In the genomic region with DNA sequence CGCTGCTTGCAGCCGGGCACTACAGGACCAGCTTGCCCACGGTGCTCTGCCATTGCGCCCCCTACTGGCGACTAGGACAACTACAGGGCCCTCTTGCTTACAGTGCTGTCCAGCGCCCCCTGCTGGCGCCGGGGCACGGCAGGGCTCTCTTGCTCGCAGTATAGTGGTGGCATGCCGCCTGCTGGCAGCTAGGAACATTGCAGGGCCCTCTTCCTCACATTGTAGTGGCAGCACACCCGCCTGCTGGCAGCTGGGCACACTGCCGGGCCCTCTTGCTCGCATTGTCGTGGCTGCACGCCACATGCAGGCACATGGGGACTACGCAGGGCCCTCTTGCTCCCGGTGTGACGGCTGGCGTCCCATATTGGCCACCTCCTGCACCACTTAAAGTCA, we compare ENCODE assay signal across 1 cellular context.
TF ChIP-seq lines count a peak whose summit lies in the region.

No MANE protein-coding gene starts in this region.

TF ChIP-seq in GM12878, 131 proteins besides CTCF, POLR2A, EP300 and RAD21 (continued from another document):
- TF ChIP-seq, protein P1, sequence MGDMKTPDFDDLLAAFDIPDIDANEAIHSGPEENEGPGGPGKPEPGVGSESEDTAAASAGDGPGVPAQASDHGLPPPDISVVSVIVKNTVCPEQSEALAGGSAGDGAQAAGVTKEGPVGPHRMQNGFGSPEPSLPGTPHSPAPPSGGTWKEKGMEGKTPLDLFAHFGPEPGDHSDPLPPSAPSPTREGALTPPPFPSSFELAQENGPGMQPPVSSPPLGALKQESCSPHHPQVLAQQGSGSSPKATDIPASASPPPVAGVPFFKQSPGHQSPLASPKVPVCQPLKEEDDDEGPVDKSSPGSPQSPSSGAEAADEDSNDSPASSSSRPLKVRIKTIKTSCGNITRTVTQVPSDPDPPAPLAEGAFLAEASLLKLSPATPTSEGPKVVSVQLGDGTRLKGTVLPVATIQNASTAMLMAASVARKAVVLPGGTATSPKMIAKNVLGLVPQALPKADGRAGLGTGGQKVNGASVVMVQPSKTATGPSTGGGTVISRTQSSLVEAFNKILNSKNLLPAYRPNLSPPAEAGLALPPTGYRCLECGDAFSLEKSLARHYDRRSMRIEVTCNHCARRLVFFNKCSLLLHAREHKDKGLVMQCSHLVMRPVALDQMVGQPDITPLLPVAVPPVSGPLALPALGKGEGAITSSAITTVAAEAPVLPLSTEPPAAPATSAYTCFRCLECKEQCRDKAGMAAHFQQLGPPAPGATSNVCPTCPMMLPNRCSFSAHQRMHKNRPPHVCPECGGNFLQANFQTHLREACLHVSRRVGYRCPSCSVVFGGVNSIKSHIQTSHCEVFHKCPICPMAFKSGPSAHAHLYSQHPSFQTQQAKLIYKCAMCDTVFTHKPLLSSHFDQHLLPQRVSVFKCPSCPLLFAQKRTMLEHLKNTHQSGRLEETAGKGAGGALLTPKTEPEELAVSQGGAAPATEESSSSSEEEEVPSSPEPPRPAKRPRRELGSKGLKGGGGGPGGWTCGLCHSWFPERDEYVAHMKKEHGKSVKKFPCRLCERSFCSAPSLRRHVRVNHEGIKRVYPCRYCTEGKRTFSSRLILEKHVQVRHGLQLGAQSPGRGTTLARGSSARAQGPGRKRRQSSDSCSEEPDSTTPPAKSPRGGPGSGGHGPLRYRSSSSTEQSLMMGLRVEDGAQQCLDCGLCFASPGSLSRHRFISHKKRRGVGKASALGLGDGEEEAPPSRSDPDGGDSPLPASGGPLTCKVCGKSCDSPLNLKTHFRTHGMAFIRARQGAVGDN (IDR thresholded peaks at IDR 0.05), result peak; percentile 71; the same call in 1 of the 2 replicates
- TF ChIP-seq, protein P2, sequence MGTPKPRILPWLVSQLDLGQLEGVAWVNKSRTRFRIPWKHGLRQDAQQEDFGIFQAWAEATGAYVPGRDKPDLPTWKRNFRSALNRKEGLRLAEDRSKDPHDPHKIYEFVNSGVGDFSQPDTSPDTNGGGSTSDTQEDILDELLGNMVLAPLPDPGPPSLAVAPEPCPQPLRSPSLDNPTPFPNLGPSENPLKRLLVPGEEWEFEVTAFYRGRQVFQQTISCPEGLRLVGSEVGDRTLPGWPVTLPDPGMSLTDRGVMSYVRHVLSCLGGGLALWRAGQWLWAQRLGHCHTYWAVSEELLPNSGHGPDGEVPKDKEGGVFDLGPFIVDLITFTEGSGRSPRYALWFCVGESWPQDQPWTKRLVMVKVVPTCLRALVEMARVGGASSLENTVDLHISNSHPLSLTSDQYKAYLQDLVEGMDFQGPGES (IDR thresholded peaks at IDR 0.05), result 0 out of 2 replicates have a peak, but pooled peaks have one; percentile 18
- TF ChIP-seq MEF2B (IDR thresholded peaks at IDR 0.05; ENCODE audit: partially characterized antibody, poor library complexity, severe bottlenecking) (peak; percentile 39), NFYA (IDR thresholded peaks at IDR 0.05; ENCODE audit: borderline replicate concordance, low read depth, low read length) (peak; percentile 12; the same call in 1 of the 2 replicates), RELA (IDR thresholded peaks at IDR 0.05; ENCODE audit: borderline replicate concordance, partially characterized antibody) (peak; percentile 78), YY1 (IDR thresholded peaks at IDR 0.05; ENCODE audit: low read depth, low read length) (peak; percentile 59), NBN (IDR thresholded peaks at IDR 0.05) (peak; percentile 87), GATAD2B (conservative IDR thresholded peaks at IDR 0.05; ENCODE audit: low read depth) (peak; percentile 81), RUNX3 (IDR thresholded peaks at IDR 0.05; ENCODE audit: low read length) (peak; percentile 19; the same call in 1 of the 2 replicates), BHLHE40 (IDR thresholded peaks at IDR 0.05; ENCODE audit: borderline replicate concordance in 1 of 2, low read depth in 2 of 2, low read length in 1 of 2) (peak; percentile 28 to 78; a peak in 3 of 4 replicates), HDGF (IDR thresholded peaks at IDR 0.05) (peak; percentile 81), ZNF217 (IDR thresholded peaks at IDR 0.05) (peak; percentile 77; the same call in 1 of the 2 replicates), IRF4 (IDR thresholded peaks at IDR 0.05; ENCODE audit: low read depth, low read length) (0 out of 2 replicates have a peak, but pooled peaks have one; percentile 16), SMC3 (IDR thresholded peaks at IDR 0.05; ENCODE audit: borderline replicate concordance, low read length) (peak; percentile 80), ZNF207 (IDR thresholded peaks at IDR 0.05; ENCODE audit: borderline replicate concordance) (peak; percentile 96), LARP7 (IDR thresholded peaks at IDR 0.05) (peak; percentile 64; the same call in 1 of the 2 replicates), STAT1 (conservative IDR thresholded peaks at IDR 0.05) (peak; percentile 83; the same call in 1 of the 2 replicates), DPF2 (IDR thresholded peaks at IDR 0.05) (peak; percentile 88), POU2F2 (IDR thresholded peaks at IDR 0.05; ENCODE audit: borderline replicate concordance, low read depth, low read length) (0 out of 3 replicates have a peak, but pooled peaks have one; percentile 46), ATF7 (IDR thresholded peaks at IDR 0.05; ENCODE audit: low read depth) (0 out of 2 replicates have a peak, but pooled peaks have one; percentile 33), KLF5 (IDR thresholded peaks at IDR 0.05; ENCODE audit: partially characterized antibody) (peak; percentile 15), CBX5 (IDR thresholded peaks at IDR 0.05; ENCODE audit: low read depth) (peak; percentile 91; the same call in 1 of the 2 replicates), TBL1XR1 (IDR thresholded peaks at IDR 0.05; ENCODE audit: low read depth, low read length) (0 out of 2 replicates have a peak, but pooled peaks have one; percentile 34), FOXK2 (IDR thresholded peaks at IDR 0.05) (peak; percentile 62; the same call in 1 of the 2 replicates), SMARCA5 (IDR thresholded peaks at IDR 0.05) (peak; percentile 100)
- TF ChIP-seq, protein P3, sequence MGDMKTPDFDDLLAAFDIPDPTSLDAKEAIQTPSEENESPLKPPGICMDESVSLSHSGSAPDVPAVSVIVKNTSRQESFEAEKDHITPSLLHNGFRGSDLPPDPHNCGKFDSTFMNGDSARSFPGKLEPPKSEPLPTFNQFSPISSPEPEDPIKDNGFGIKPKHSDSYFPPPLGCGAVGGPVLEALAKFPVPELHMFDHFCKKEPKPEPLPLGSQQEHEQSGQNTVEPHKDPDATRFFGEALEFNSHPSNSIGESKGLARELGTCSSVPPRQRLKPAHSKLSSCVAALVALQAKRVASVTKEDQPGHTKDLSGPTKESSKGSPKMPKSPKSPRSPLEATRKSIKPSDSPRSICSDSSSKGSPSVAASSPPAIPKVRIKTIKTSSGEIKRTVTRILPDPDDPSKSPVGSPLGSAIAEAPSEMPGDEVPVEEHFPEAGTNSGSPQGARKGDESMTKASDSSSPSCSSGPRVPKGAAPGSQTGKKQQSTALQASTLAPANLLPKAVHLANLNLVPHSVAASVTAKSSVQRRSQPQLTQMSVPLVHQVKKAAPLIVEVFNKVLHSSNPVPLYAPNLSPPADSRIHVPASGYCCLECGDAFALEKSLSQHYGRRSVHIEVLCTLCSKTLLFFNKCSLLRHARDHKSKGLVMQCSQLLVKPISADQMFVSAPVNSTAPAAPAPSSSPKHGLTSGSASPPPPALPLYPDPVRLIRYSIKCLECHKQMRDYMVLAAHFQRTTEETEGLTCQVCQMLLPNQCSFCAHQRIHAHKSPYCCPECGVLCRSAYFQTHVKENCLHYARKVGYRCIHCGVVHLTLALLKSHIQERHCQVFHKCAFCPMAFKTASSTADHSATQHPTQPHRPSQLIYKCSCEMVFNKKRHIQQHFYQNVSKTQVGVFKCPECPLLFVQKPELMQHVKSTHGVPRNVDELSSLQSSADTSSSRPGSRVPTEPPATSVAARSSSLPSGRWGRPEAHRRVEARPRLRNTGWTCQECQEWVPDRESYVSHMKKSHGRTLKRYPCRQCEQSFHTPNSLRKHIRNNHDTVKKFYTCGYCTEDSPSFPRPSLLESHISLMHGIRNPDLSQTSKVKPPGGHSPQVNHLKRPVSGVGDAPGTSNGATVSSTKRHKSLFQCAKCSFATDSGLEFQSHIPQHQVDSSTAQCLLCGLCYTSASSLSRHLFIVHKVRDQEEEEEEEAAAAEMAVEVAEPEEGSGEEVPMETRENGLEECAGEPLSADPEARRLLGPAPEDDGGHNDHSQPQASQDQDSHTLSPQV (IDR thresholded peaks at IDR 0.05), result peak; percentile 98
- TF ChIP-seq, protein P4, sequence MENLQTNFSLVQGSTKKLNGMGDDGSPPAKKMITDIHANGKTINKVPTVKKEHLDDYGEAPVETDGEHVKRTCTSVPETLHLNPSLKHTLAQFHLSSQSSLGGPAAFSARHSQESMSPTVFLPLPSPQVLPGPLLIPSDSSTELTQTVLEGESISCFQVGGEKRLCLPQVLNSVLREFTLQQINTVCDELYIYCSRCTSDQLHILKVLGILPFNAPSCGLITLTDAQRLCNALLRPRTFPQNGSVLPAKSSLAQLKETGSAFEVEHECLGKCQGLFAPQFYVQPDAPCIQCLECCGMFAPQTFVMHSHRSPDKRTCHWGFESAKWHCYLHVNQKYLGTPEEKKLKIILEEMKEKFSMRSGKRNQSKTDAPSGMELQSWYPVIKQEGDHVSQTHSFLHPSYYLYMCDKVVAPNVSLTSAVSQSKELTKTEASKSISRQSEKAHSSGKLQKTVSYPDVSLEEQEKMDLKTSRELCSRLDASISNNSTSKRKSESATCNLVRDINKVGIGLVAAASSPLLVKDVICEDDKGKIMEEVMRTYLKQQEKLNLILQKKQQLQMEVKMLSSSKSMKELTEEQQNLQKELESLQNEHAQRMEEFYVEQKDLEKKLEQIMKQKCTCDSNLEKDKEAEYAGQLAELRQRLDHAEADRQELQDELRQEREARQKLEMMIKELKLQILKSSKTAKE (IDR thresholded peaks at IDR 0.05; ENCODE audit: low read depth, poor library complexity, severe bottlenecking), result peak; percentile 31
- TF ChIP-seq, protein P5, sequence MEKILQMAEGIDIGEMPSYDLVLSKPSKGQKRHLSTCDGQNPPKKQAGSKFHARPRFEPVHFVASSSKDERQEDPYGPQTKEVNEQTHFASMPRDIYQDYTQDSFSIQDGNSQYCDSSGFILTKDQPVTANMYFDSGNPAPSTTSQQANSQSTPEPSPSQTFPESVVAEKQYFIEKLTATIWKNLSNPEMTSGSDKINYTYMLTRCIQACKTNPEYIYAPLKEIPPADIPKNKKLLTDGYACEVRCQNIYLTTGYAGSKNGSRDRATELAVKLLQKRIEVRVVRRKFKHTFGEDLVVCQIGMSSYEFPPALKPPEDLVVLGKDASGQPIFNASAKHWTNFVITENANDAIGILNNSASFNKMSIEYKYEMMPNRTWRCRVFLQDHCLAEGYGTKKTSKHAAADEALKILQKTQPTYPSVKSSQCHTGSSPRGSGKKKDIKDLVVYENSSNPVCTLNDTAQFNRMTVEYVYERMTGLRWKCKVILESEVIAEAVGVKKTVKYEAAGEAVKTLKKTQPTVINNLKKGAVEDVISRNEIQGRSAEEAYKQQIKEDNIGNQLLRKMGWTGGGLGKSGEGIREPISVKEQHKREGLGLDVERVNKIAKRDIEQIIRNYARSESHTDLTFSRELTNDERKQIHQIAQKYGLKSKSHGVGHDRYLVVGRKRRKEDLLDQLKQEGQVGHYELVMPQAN (conservative IDR thresholded peaks at IDR 0.05), result peak; percentile 20; the same call in 1 of the 2 replicates
- TF ChIP-seq, protein P6, sequence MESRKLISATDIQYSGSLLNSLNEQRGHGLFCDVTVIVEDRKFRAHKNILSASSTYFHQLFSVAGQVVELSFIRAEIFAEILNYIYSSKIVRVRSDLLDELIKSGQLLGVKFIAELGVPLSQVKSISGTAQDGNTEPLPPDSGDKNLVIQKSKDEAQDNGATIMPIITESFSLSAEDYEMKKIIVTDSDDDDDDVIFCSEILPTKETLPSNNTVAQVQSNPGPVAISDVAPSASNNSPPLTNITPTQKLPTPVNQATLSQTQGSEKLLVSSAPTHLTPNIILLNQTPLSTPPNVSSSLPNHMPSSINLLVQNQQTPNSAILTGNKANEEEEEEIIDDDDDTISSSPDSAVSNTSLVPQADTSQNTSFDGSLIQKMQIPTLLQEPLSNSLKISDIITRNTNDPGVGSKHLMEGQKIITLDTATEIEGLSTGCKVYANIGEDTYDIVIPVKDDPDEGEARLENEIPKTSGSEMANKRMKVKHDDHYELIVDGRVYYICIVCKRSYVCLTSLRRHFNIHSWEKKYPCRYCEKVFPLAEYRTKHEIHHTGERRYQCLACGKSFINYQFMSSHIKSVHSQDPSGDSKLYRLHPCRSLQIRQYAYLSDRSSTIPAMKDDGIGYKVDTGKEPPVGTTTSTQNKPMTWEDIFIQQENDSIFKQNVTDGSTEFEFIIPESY (IDR thresholded peaks at IDR 0.05), result 0 out of 2 replicates have a peak, but pooled peaks have one; percentile 55
- TF ChIP-seq, protein P7, sequence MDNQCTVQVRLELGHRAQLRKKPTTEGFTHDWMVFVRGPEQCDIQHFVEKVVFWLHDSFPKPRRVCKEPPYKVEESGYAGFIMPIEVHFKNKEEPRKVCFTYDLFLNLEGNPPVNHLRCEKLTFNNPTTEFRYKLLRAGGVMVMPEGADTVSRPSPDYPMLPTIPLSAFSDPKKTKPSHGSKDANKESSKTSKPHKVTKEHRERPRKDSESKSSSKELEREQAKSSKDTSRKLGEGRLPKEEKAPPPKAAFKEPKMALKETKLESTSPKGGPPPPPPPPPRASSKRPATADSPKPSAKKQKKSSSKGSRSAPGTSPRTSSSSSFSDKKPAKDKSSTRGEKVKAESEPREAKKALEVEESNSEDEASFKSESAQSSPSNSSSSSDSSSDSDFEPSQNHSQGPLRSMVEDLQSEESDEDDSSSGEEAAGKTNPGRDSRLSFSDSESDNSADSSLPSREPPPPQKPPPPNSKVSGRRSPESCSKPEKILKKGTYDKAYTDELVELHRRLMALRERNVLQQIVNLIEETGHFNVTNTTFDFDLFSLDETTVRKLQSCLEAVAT (IDR thresholded peaks at IDR 0.05), result peak; percentile 31; the same call in 1 of the 2 replicates
- TF ChIP-seq, protein P8, sequence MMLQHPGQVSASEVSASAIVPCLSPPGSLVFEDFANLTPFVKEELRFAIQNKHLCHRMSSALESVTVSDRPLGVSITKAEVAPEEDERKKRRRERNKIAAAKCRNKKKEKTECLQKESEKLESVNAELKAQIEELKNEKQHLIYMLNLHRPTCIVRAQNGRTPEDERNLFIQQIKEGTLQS (IDR thresholded peaks at IDR 0.05; ENCODE audit: borderline replicate concordance, extremely low read depth, low read depth, low read length), result peak; percentile 67; the same call in 1 of the 2 replicates
- TF ChIP-seq, protein P9, sequence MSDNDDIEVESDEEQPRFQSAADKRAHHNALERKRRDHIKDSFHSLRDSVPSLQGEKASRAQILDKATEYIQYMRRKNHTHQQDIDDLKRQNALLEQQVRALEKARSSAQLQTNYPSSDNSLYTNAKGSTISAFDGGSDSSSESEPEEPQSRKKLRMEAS (IDR thresholded peaks at IDR 0.05; ENCODE audit: low read depth, low read length), result peak; percentile 18; the same call in 1 of the 2 replicates
